8 cellular contexts compared by ENCODE assay signal in the genomic region with DNA sequence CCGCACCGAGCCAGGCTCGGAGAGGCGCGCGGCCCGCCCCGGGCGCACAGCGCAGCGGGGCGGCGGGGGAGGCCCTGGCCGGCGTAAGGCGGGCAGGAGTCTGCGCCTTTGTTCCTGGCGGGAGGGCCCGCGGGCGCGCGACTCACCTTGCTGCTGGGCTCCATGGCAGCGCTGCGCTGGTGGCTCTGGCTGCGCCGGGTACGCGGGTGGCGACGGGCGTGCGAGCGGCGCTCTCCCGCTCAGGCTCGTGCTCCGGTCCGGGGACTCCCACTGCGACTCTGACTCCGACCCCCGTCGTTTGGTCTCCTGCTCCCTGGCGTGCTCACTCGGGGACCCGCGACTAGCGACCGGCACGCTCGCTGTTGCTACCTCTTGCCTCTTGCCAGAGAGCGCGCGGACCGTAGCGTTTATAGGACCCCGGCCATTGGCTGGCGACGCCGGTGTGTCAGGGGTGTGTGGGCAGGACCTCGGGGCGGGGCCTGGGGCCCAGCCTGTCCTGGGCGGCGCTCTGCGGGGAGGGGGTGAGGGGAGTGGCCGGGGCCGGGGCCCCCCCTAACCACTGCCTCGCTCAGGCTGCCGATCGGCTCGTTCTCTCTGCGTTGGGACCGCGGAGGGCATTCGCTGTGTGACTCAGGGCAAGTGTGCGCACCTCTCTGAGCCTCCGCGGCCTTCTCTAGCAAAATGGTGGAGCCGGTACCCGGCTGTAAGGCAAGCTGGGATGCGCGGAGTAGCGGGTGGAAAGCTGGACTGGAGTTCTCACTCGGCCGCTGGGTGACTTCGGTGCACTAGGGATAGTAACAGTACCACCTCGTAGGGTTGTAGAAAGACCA. TPM values are rescaled to one million over a fixed set of nuclear protein-coding genes. Genes with fewer than 3 reads are reported as not detected.
DNase-seq lines count a peak whose midpoint lies in the region; ATAC-seq and TF ChIP-seq lines count a peak whose summit lies in the region.

Gene SLC2A1 (minus strand): TSS at position 381 of the 830 bp plus-strand sequence. CDS start 217 bp downstream, at position 164.

- peak within 1 kb of the TSS; percentile 61 to 97 (median 91) for H3K27ac ChIP-seq in dorsolateral prefrontal cortex

- DNase-seq in C1 segment of cervical spinal cord (lab: John Stamatoyannopoulos, UW) (peak; percentile 41 to 97 (median 92)), NCI-H69 (lab: John Stamatoyannopoulos, UW) (peak; percentile 93), dorsolateral prefrontal cortex (peak; percentile 93 to 98 (median 97)), lower leg skin (ENCODE audit: low spot score in 2 of 2) (peak; percentile 89 to 97)
- peak; percentile 94 to 95 for DNase-seq in activated CD4-positive, alpha-beta T cell treated with anti-CD3 and anti-CD28 coated beads, Interleukin-2, amount 50 U/mL, for 4 hours
- DNase-seq in stimulated activated CD4-positive, alpha-beta T cell treated with anti-CD3 and anti-CD28 coated beads, Interleukin-4, amount 100 ng/mL, for 4 hours: peak; percentile 92 to 94

- intact Hi-C loops in dorsolateral prefrontal cortex (cut with DNase I): loop anchor here (2.0 to 5.0 kb wide), 2 partner anchors 34 to 111 kb away; partner anchors contain the start of gene ZNF691 (in 1 of the 2)
- intact Hi-C loops in lower leg skin (cut with DNase I; ENCODE audit: low total_unique reads): no loop called here

- peak; percentile 77 for ATAC-seq in GM19372 (IDR thresholded peaks at IDR 0.05; ENCODE audit: low read depth, unreplicated experiment)
- peak; percentile 69 for ATAC-seq in HG03521 (IDR thresholded peaks at IDR 0.05; ENCODE audit: unreplicated experiment)

- peak within 1 kb of the TSS; percentile 61 to 95 (median 87) for H3K4me3 ChIP-seq in dorsolateral prefrontal cortex
- H3K4me3 ChIP-seq in lower leg skin (ENCODE audit: low read depth, poor library complexity, severe bottlenecking): peak within 1 kb of the TSS; percentile 64

- TF ChIP-seq POLR2A in lower leg skin (IDR thresholded peaks at IDR 0.05): peak in 1 of 2 donors; percentile 41

- WGBS in lower leg skin, 2 donors: 1 to 2% methylated on average over 12 to 35 of the region's 87 CpGs

- TF ChIP-seq CTCF in dorsolateral prefrontal cortex (IDR thresholded peaks at IDR 0.05 in 54 of 56, conservative IDR thresholded peaks at IDR 0.05 in 2 of 56; ENCODE audit: low read depth in 1 of 56, partially characterized antibody in 56 of 56): peak in 13 of 56 donors; percentile 5 to 37 (median 13)
- no peak for TF ChIP-seq CTCF in lower leg skin (IDR thresholded peaks at IDR 0.05)

- H3K27me3 ChIP-seq in dorsolateral prefrontal cortex: no peaks in the 10 kb centered on the region

RNA-seq across cellular contexts. Expression of gene SLC2A1, which starts in this region (rescaled TPM):
- 100 to 1,000 TPM in 67 of 120 experiments, 10 to 100 TPM in 53; 36.8 to 290 (median 105) TPM for total RNA-seq in dorsolateral prefrontal cortex
- 1,000 to 10,000 TPM in 2 of 4 donors, 100 to 1,000 TPM in 2; 488 to 2,308 (median 910) TPM for total RNA-seq in lower leg skin

Comparison
In these comparisons a context has a peak if more than half of its experiments do, and no peak if none do; other contexts are left out.
1. Peak in every context shown above with its lines: DNase-seq, ATAC-seq, H3K4me3 ChIP-seq and H3K27ac ChIP-seq.